ENCODE assay signal across 19 cellular contexts in the genomic region with DNA sequence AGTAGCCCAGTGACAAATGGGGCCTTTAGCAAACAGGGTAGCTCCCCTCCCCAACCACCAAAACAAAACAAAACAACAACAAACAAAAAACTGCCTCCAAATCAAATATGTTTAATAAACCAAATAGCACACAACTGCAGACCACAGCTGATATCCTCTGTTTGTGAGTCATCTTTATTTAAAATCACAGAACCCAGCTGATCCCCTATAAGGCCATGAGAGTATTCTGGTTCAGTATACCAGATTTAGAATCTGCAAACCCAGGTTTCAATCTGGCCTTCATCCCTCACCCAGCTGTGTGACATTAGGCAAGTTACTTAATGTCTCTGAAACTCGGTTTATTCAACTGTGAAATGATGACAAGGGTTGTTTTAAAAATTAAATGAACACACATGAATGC.
A peak's percentile ranks its signal among the peaks of the same experiment; 100 is the strongest.
DNase-seq lines count a peak whose midpoint lies in the region; ATAC-seq and TF ChIP-seq lines count a peak whose summit lies in the region.
"Had no signal": no experiment of that assay in that cellular context is flagged by ENCODE, and none has a peak within 500 bp of the region (broad histone marks: within the 10 kb centered on the region; RNA-seq: fewer than 3 reads in every experiment).

No MANE protein-coding gene starts in this region.

- no peak for TF ChIP-seq POLR2A in vagina (IDR thresholded peaks at IDR 0.05)

- no peaks in the 10 kb centered on the region for H3K9me3 ChIP-seq in vagina

- peak; percentile 3 for DNase-seq in GM06990 (ENCODE audit: extremely low read depth, insufficient read length)
- DNase-seq in M059J (ENCODE audit: low read depth): peak; percentile 10
- DNase-seq in fibroblast of pulmonary artery (ENCODE audit: low read depth): peak; percentile 7
- no peak for DNase-seq in osteocyte (ENCODE audit: extremely low spot score, unreplicated experiment)
- no peak for DNase-seq in NCI-H1436 treated with DMSO at 0.1 percent for 48 hours (lab: John Stamatoyannopoulos, UW)
- no peak for DNase-seq in DMS114 treated with DMSO at 0.1 percent for 48 hours (lab: John Stamatoyannopoulos, UW; ENCODE audit: unreplicated experiment)
- no peak for DNase-seq in vagina (ENCODE audit: extremely low spot score in 2 of 2)
- DNase-seq: ACHN; Calu3; CD4-positive, CD25-positive, alpha-beta regulatory T cell; DMS79; GDM1; MV-4-11; NCI-H1436; NCI-H2029 treated with DMSO at 0.1 percent for 48 hours; NCI-H2171 treated with DMSO at 0.1 percent for 48 hours; NCI-H748 treated with DMSO at 0.1 percent for 48 hours; PC-3 had no signal

- H3K27me3 Mint-ChIP-seq in osteocyte (ENCODE audit: unreplicated experiment): no peaks in the 10 kb centered on the region
- H3K27me3 Mint-ChIP-seq: CD4-positive, CD25-positive, alpha-beta regulatory T cell had no signal

- H3K27ac ChIP-seq in vagina: no peak overlapping the region

- H3K4me1 ChIP-seq in vagina: no peaks in the 10 kb centered on the region

- TF ChIP-seq CTCF in GM06990 (IDR thresholded peaks at IDR 0.05; ENCODE audit: insufficient read depth, low read length, poor library complexity, severe bottlenecking) (no peak), fibroblast of pulmonary artery (IDR thresholded peaks at IDR 0.05; ENCODE audit: low read length, missing control alignments) (no peak), osteocyte (IDR thresholded peaks at IDR 0.05) (no peak), vagina (IDR thresholded peaks at IDR 0.05) (no peak)

- H3K27ac Mint-ChIP-seq in osteocyte (ENCODE audit: unreplicated experiment): peak overlapping the region; percentile 4

- no peak overlapping the region for H3K4me3 ChIP-seq in GM06990 (replicated peaks; ENCODE audit: low read depth, low read length)
- no peak overlapping the region for H3K4me3 ChIP-seq in fibroblast of pulmonary artery (replicated peaks; ENCODE audit: low read depth, low read length)
- no peak overlapping the region for H3K4me3 ChIP-seq in vagina

- H3K27me3 ChIP-seq in GM06990 (replicated peaks; ENCODE audit: control insufficient read depth, insufficient read depth, low read length) (no peaks in the 10 kb centered on the region), vagina (no peaks in the 10 kb centered on the region)

- H3K4me3 Mint-ChIP-seq in osteocyte (ENCODE audit: unreplicated experiment): no peak overlapping the region
- H3K4me3 Mint-ChIP-seq: CD4-positive, CD25-positive, alpha-beta regulatory T cell had no signal

- intact Hi-C loops in vagina (cut with DNase I): no loop called here

- H3K36me3 ChIP-seq in GM06990 (ENCODE audit: control insufficient read depth, insufficient read depth, low read length) (peaks cover 2% of the 10 kb centered on the region), vagina (peaks cover 0 to 18% of the 10 kb centered on the region in 2 donors)

- ATAC-seq in GM21515 (IDR thresholded peaks at IDR 0.05; ENCODE audit: unreplicated experiment): no peak
- ATAC-seq: PC-3 had no signal

- peaks cover 65% of the 10 kb centered on the region for H3K4me1 Mint-ChIP-seq in osteocyte (ENCODE audit: unreplicated experiment)

- H3K36me3 Mint-ChIP-seq in osteocyte (ENCODE audit: unreplicated experiment): peaks cover 8% of the 10 kb centered on the region

- H3K9me3 Mint-ChIP-seq in osteocyte (ENCODE audit: unreplicated experiment): no peaks in the 10 kb centered on the region

Comparison
In these comparisons a context has a peak if more than half of its experiments do, and no peak if none do; other contexts are left out.
1. DNase-seq: peak in GM06990 (single experiment), M059J (single experiment) and fibroblast of pulmonary artery (single experiment); none in osteocyte (single experiment), NCI-H1436 treated with DMSO at 0.1 percent for 48 hours (single experiment), DMS114 treated with DMSO at 0.1 percent for 48 hours (single experiment) and vagina (0 of 2).